1 cellular context compared by ENCODE assay signal in genomic region chr21:35517848-35518247, GRCh38.
TF ChIP-seq lines count a peak whose summit lies in the region.

No MANE protein-coding gene starts in this region.

TF ChIP-seq in K562, 482 proteins besides CTCF, POLR2A, EP300 and RAD21 (continued from another document):
- 0 out of 4 replicates have a peak, but pooled peaks of 1 of the 2 experiments have one; percentile 55 for TF ChIP-seq UBTF (IDR thresholded peaks at IDR 0.05; ENCODE audit: borderline replicate concordance in 1 of 2, low read depth in 2 of 2, low read length in 2 of 2)
- no peak for TF ChIP-seq E2F8 (IDR thresholded peaks at IDR 0.05; ENCODE audit: low read depth, partially characterized antibody)
- TF ChIP-seq ZBTB40 (IDR thresholded peaks at IDR 0.05), result no peak
- TF ChIP-seq ZBTB40 (CRISPR knock-in tag; IDR thresholded peaks at IDR 0.05), result no peak
- TF ChIP-seq, protein P1, sequence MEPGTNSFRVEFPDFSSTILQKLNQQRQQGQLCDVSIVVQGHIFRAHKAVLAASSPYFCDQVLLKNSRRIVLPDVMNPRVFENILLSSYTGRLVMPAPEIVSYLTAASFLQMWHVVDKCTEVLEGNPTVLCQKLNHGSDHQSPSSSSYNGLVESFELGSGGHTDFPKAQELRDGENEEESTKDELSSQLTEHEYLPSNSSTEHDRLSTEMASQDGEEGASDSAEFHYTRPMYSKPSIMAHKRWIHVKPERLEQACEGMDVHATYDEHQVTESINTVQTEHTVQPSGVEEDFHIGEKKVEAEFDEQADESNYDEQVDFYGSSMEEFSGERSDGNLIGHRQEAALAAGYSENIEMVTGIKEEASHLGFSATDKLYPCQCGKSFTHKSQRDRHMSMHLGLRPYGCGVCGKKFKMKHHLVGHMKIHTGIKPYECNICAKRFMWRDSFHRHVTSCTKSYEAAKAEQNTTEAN (CRISPR knock-in tag; IDR thresholded peaks at IDR 0.05), result no peak
- peak; percentile 44; the same call in 1 of the 2 replicates for TF ChIP-seq ZNF134 (CRISPR knock-in tag; conservative IDR thresholded peaks at IDR 0.05)
- TF ChIP-seq CBFA2T3 (IDR thresholded peaks at IDR 0.05), result peak; percentile 42
- 0 out of 2 replicates have a peak, but pooled peaks have one; percentile 25 for TF ChIP-seq ARID1B (IDR thresholded peaks at IDR 0.05)
- no peak for TF ChIP-seq ZNF707 (CRISPR knock-in tag; conservative IDR thresholded peaks at IDR 0.05)
- peak; percentile 49; the same call in 1 of the 2 replicates for TF ChIP-seq CTBP1 (IDR thresholded peaks at IDR 0.05; ENCODE audit: borderline replicate concordance)
- TF ChIP-seq ARHGAP35 (IDR thresholded peaks at IDR 0.05; ENCODE audit: partially characterized antibody), result no peak
- no peak for TF ChIP-seq ZFP1 (CRISPR knock-in tag; IDR thresholded peaks at IDR 0.05)
